Comparison of ENCODE assay signal across 9 cellular contexts in the genomic region with DNA sequence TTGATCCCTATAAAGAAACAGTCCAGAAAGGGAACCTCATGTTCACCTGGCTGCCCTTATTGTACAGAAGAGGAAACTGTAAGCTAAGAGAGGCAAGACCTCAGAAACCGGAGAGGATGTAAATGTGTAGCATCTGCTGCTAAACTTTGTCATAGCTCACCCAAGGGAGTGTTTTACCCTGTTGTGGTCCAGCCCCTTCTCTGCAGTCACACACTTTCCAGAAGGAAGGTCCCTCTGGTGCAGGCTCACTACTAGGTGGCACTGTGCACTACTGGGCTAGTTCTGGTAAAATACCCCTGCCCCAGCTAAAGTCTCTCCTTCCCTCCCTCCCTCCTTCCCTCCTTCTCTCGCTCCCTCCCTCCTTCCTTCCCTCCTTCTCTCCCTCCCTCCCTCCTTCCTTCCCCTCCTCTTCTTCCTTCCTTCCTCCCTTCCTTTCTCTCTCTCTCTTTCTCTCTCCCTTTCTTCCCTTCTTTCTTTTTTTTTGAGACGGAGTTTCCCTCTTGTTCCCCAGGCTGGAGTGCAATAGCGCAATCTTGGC. TPM values are rescaled to one million over a fixed set of nuclear protein-coding genes. Genes with fewer than 3 reads are reported as not detected.
A peak's percentile ranks its signal among the peaks of the same experiment; 100 is the strongest.
DNase-seq lines count a peak whose midpoint lies in the region; ATAC-seq and TF ChIP-seq lines count a peak whose summit lies in the region.
"Had no signal": no experiment of that assay in that cellular context is flagged by ENCODE, and none has a peak within 500 bp of the region (broad histone marks: within the 10 kb centered on the region; RNA-seq: fewer than 3 reads in every experiment).

No MANE protein-coding gene starts in this region.

- no peaks in the 10 kb centered on the region for H3K79me2 ChIP-seq in SK-N-SH (ENCODE audit: insufficient read depth)

- H3K4me3 ChIP-seq in AG04450 (ENCODE audit: low read depth, low read length) (no peak overlapping the region), WERI-Rb-1 (ENCODE audit: low read depth, low read length) (no peak overlapping the region), SK-N-SH (ENCODE audit: low read depth in 2 of 2, low read length in 1 of 2) (no peak overlapping the region)

- no peak for TF ChIP-seq EP300 in SK-N-SH (IDR thresholded peaks at IDR 0.05; ENCODE audit: borderline replicate concordance in 1 of 2, low read depth in 1 of 2, low read length in 1 of 2)

- no peak overlapping the region for H3K27ac ChIP-seq in AG04450 (ENCODE audit: low read depth, low read length)
- H3K27ac ChIP-seq in WERI-Rb-1, result no peak overlapping the region
- no peak overlapping the region for H3K27ac ChIP-seq in SK-N-SH (ENCODE audit: low read depth in 2 of 2, low read length in 1 of 2)

- no peak for DNase-seq in AG04450 (ENCODE audit: low read depth, low spot score)
- DNase-seq in WERI-Rb-1, result no peak
- DNase-seq in SK-N-SH, result no peak
- DNase-seq in putamen (ENCODE audit: low spot score), result no peak
- DNase-seq in erythroblast (lab: John Stamatoyannopoulos, UW), result no peak
- DNase-seq: activated CD4-positive, alpha-beta T cell treated with anti-CD3 and anti-CD28 coated beads, Interleukin-2, amount 50 U/mL, for 1 hour had no signal

- 46% methylated on average over 4 of the region's 4 CpGs for WGBS in SK-N-SH (ENCODE audit: low lambda C conversion rate)

- POLR2A ChIA-PET in AG04450 (lab: Yijun Ruan, JAX), result no interaction called here
- POLR2A ChIA-PET in SK-N-SH (lab: Yijun Ruan, JAX), result no interaction called here

- H3F3A ChIP-seq in SK-N-SH (replicated peaks; ENCODE audit: insufficient read depth), result no peaks in the 10 kb centered on the region

- H3K4me2 ChIP-seq in SK-N-SH, result no peak overlapping the region

- peak; percentile 82 for ATAC-seq in GM19035 (IDR thresholded peaks at IDR 0.05; ENCODE audit: unreplicated experiment)
- peak; percentile 80 for ATAC-seq in HG03135 (IDR thresholded peaks at IDR 0.05; ENCODE audit: unreplicated experiment)
- no peak for ATAC-seq in GM19467 (IDR thresholded peaks at IDR 0.05; ENCODE audit: unreplicated experiment)

- H3K27me3 ChIP-seq in AG04450 (ENCODE audit: control insufficient read depth, insufficient read depth, low read length) (peaks cover 6% of the 10 kb centered on the region), WERI-Rb-1 (ENCODE audit: insufficient read depth, low read depth, severe bottlenecking) (no peaks in the 10 kb centered on the region), SK-N-SH (ENCODE audit: insufficient read depth) (peaks cover 5% of the 10 kb centered on the region; the same call in 1 of the 2 replicates)

- no peak for TF ChIP-seq RAD21 in SK-N-SH (IDR thresholded peaks at IDR 0.05; ENCODE audit: low read length)

- CTCF ChIA-PET in AG04450 (lab: Charles Lee), result interaction anchor here (0.6 to 2.3 kb wide), 21 partner anchors 9 to 420 kb away, joined by 3 to 15 read pairs (median 5); no protein-coding TSS in a partner anchor
- CTCF ChIA-PET in SK-N-SH (lab: Yijun Ruan, JAX), result interaction anchor here (0.7 kb wide), 1 partner anchor 237 kb away, joined by 3 read pairs; no protein-coding TSS in a partner anchor

- H3K9ac ChIP-seq in SK-N-SH, result no peak overlapping the region

- no peaks in the 10 kb centered on the region for H3K9me2 ChIP-seq in SK-N-SH

- no peaks in the 10 kb centered on the region for H3K4me1 ChIP-seq in SK-N-SH (ENCODE audit: control insufficient read depth in 1 of 2, insufficient read depth in 2 of 2, low read depth in 1 of 2, low read length in 1 of 2)

- no peak for TF ChIP-seq POLR2A in erythroblast (IDR thresholded peaks at IDR 0.05; ENCODE audit: low read length)

- H2AFZ ChIP-seq in SK-N-SH (ENCODE audit: low read depth), result no peak overlapping the region

- H4K20me1 ChIP-seq in SK-N-SH (ENCODE audit: insufficient read depth), result no peaks in the 10 kb centered on the region

- no peaks in the 10 kb centered on the region for H3K36me3 ChIP-seq in WERI-Rb-1
- no peaks in the 10 kb centered on the region for H3K36me3 ChIP-seq in SK-N-SH (replicated peaks in 1 of 2; ENCODE audit: control insufficient read depth in 1 of 2, insufficient read depth in 2 of 2, low read length in 1 of 2)

- TF ChIP-seq CTCF in AG04450 (IDR thresholded peaks at IDR 0.05; ENCODE audit: low read depth, low read length) (peak; percentile 81), WERI-Rb-1 (IDR thresholded peaks at IDR 0.05; ENCODE audit: low read depth, low read length) (peak; percentile 8; the same call in 1 of the 2 replicates), SK-N-SH (IDR thresholded peaks at IDR 0.05) (no peak)

- no peaks in the 10 kb centered on the region for H3K9me3 ChIP-seq in AG04450 (ENCODE audit: control insufficient read depth, insufficient read depth, low read length)
- no peaks in the 10 kb centered on the region for H3K9me3 ChIP-seq in WERI-Rb-1 (ENCODE audit: severe bottlenecking)
- 0 out of 2 replicates have a peak, but pooled peaks cover 4% of the 10 kb centered on the region for H3K9me3 ChIP-seq in SK-N-SH

TF ChIP-seq in SK-N-SH, 30 proteins besides CTCF, POLR2A, EP300 and RAD21 (continues in another document):
- TF ChIP-seq, protein P1, sequence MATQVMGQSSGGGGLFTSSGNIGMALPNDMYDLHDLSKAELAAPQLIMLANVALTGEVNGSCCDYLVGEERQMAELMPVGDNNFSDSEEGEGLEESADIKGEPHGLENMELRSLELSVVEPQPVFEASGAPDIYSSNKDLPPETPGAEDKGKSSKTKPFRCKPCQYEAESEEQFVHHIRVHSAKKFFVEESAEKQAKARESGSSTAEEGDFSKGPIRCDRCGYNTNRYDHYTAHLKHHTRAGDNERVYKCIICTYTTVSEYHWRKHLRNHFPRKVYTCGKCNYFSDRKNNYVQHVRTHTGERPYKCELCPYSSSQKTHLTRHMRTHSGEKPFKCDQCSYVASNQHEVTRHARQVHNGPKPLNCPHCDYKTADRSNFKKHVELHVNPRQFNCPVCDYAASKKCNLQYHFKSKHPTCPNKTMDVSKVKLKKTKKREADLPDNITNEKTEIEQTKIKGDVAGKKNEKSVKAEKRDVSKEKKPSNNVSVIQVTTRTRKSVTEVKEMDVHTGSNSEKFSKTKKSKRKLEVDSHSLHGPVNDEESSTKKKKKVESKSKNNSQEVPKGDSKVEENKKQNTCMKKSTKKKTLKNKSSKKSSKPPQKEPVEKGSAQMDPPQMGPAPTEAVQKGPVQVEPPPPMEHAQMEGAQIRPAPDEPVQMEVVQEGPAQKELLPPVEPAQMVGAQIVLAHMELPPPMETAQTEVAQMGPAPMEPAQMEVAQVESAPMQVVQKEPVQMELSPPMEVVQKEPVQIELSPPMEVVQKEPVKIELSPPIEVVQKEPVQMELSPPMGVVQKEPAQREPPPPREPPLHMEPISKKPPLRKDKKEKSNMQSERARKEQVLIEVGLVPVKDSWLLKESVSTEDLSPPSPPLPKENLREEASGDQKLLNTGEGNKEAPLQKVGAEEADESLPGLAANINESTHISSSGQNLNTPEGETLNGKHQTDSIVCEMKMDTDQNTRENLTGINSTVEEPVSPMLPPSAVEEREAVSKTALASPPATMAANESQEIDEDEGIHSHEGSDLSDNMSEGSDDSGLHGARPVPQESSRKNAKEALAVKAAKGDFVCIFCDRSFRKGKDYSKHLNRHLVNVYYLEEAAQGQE (IDR thresholded peaks at IDR 0.05; ENCODE audit: low read depth, low read length), result no peak
- TF ChIP-seq RFX5 (IDR thresholded peaks at IDR 0.05; ENCODE audit: low read length), result no peak
- TF ChIP-seq, protein P2, sequence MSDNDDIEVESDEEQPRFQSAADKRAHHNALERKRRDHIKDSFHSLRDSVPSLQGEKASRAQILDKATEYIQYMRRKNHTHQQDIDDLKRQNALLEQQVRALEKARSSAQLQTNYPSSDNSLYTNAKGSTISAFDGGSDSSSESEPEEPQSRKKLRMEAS (IDR thresholded peaks at IDR 0.05; ENCODE audit: low read depth), result no peak
- no peak for TF ChIP-seq POLR2AphosphoS5 (IDR thresholded peaks at IDR 0.05; ENCODE audit: low read depth, low read length)
- no peak for TF ChIP-seq GABPA (IDR thresholded peaks at IDR 0.05; ENCODE audit: low read depth)
- TF ChIP-seq RXRA (IDR thresholded peaks at IDR 0.05; ENCODE audit: borderline replicate concordance, low read depth), result no peak
- no peak for TF ChIP-seq FOSL2 (IDR thresholded peaks at IDR 0.05; ENCODE audit: borderline replicate concordance, low read depth)
- TF ChIP-seq, protein P3, sequence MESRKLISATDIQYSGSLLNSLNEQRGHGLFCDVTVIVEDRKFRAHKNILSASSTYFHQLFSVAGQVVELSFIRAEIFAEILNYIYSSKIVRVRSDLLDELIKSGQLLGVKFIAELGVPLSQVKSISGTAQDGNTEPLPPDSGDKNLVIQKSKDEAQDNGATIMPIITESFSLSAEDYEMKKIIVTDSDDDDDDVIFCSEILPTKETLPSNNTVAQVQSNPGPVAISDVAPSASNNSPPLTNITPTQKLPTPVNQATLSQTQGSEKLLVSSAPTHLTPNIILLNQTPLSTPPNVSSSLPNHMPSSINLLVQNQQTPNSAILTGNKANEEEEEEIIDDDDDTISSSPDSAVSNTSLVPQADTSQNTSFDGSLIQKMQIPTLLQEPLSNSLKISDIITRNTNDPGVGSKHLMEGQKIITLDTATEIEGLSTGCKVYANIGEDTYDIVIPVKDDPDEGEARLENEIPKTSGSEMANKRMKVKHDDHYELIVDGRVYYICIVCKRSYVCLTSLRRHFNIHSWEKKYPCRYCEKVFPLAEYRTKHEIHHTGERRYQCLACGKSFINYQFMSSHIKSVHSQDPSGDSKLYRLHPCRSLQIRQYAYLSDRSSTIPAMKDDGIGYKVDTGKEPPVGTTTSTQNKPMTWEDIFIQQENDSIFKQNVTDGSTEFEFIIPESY (IDR thresholded peaks at IDR 0.05; ENCODE audit: borderline replicate concordance, low read depth), result no peak
- no peak for TF ChIP-seq FOXJ3 (CRISPR knock-in tag; IDR thresholded peaks at IDR 0.05)
- TF ChIP-seq, protein P4, sequence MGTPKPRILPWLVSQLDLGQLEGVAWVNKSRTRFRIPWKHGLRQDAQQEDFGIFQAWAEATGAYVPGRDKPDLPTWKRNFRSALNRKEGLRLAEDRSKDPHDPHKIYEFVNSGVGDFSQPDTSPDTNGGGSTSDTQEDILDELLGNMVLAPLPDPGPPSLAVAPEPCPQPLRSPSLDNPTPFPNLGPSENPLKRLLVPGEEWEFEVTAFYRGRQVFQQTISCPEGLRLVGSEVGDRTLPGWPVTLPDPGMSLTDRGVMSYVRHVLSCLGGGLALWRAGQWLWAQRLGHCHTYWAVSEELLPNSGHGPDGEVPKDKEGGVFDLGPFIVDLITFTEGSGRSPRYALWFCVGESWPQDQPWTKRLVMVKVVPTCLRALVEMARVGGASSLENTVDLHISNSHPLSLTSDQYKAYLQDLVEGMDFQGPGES (IDR thresholded peaks at IDR 0.05; ENCODE audit: low read depth, low read length), result no peak
- TF ChIP-seq SIN3A (IDR thresholded peaks at IDR 0.05; ENCODE audit: borderline replicate concordance, low read depth, low read length), result no peak

RNA-seq across cellular contexts. Expression of a gene that starts 42.5 kb away (rescaled TPM):
- polyA plus RNA-seq in AG04450 (2011; rRNA removed) (11.6 and 12.0 TPM in 2 replicates), SK-N-SH (2012; rRNA removed) (1.9 and 2.6 TPM in 2 replicates)
- 34.3 and 34.8 TPM in 2 replicates for polyA minus RNA-seq in AG04450 (2011; rRNA and poly(A)+ RNA removed)
- polyA plus RNA-seq in SK-N-SH (2012; cell fraction: cytosol; rRNA removed), result 2.4 and 2.6 TPM in 2 replicates
- polyA plus RNA-seq in SK-N-SH (2012; cell fraction: nucleus; rRNA removed), result 3.3 and 4.4 TPM in 2 replicates
